10 cellular contexts compared by ENCODE assay signal in the genomic region with DNA sequence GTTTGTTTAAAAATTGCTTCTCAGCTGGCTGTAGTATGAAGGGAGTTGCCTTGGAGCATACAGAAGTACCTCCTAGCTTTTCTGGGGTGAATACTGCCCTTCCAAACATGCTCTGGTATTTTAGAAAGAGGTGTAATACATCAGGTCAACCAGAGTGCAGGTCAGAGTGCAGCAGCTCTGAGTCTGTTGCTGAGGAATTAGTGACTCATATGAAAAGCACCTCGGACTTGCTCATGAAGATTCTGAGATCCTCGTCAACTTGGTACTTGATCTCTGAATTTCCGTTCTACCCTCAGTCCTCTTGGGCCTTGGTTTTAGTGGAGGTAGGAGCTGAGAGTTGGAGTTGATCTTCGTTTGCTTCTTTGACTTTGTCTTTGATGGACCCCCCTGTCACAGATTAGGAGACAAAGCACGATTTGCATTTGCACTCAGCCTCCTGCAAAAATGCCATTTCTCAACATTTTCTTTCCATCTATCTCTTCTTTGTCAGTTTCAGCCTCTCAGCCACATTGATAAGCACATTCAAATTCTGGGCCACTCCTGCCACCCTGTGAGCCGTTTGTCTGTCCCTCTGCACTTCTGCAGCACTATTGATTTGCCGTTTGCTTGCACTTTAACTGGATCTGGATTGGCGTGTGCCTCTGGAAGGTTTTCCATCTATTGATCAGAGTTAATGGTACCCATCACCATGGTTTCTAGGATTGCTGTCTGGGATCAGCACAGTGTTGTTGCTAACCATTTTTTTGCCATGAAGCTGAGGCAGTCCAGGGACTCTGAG.
DNase-seq lines count a peak whose midpoint lies in the region; ATAC-seq and TF ChIP-seq lines count a peak whose summit lies in the region.
"Had no signal": no experiment of that assay in that cellular context is flagged by ENCODE, and none has a peak within 500 bp of the region (broad histone marks: within the 10 kb centered on the region; RNA-seq: fewer than 3 reads in every experiment).

No MANE protein-coding gene starts in this region.

- H3K27ac ChIP-seq in Panc1 (ENCODE audit: low read length): peak overlapping the region; percentile 99
- no peak overlapping the region for H3K27ac ChIP-seq in ascending aorta
- H3K27ac ChIP-seq: skin epidermis had no signal

- ATAC-seq in Panc1: peak; percentile 89
- ATAC-seq in esophagus mucosa: peak; percentile 82
- ATAC-seq in stimulated activated memory B cell treated with anti-CD40 and anti-IgM and Interleukin-4, amounts not matched to agents 10 μg/mL and 1 μg/mL and 100 μg/mL, for 72 hours: no peak

- no peaks in the 10 kb centered on the region for H3K36me3 Mint-ChIP-seq in Calu3 (ENCODE audit: insufficient read depth, unreplicated experiment)
- H3K36me3 Mint-ChIP-seq in neural crest cell (ENCODE audit: low read depth): peaks cover 3% of the 10 kb centered on the region
- H3K36me3 Mint-ChIP-seq in stimulated activated memory B cell treated with anti-CD40 and anti-IgM and Interleukin-4, amounts not matched to agents 10 μg/mL and 1 μg/mL and 100 μg/mL, for 72 hours: no peaks in the 10 kb centered on the region
- H3K36me3 Mint-ChIP-seq: activated naive CD4-positive, alpha-beta T cell treated with anti-CD3 and anti-CD28 coated beads, Interleukin-2, amount 50 U/mL, for 24 hours had no signal

- CTCF ChIA-PET in Calu3 (lab: Charles Lee) (interaction anchor here (0.8 to 1.5 kb wide), 4 partner anchors 9 to 81 kb away, joined by 3 to 4 read pairs (median 3); no protein-coding TSS in a partner anchor), Panc1 (lab: Charles Lee) (no interaction called here)

- intact Hi-C loops in Calu3 (cut with micrococcal nuclease; ENCODE audit: unreplicated experiment): loop anchor here (2.0 to 5.0 kb wide), 2 partner anchors 16 to 75 kb away; no protein-coding TSS in a partner anchor
- intact Hi-C loops in Panc1 (cut with micrococcal nuclease; ENCODE audit: unreplicated experiment): no loop called here
- intact Hi-C loops in ascending aorta (cut with DNase I): no loop called here

- H3K4me3 Mint-ChIP-seq in Calu3 (ENCODE audit: low read depth, unreplicated experiment) (peak overlapping the region; percentile 3), neural crest cell (no peak overlapping the region)
- H3K4me3 Mint-ChIP-seq in stimulated activated memory B cell treated with anti-CD40 and anti-IgM and Interleukin-4, amounts not matched to agents 10 μg/mL and 1 μg/mL and 100 μg/mL, for 72 hours: no peak overlapping the region
- H3K4me3 Mint-ChIP-seq: activated naive CD4-positive, alpha-beta T cell treated with anti-CD3 and anti-CD28 coated beads, Interleukin-2, amount 50 U/mL, for 24 hours had no signal

- H3K9me3 Mint-ChIP-seq in Calu3 (ENCODE audit: low read depth, unreplicated experiment) (no peaks in the 10 kb centered on the region), neural crest cell (peaks cover 5% of the 10 kb centered on the region)
- no peaks in the 10 kb centered on the region for H3K9me3 Mint-ChIP-seq in stimulated activated memory B cell treated with anti-CD40 and anti-IgM and Interleukin-4, amounts not matched to agents 10 μg/mL and 1 μg/mL and 100 μg/mL, for 72 hours
- H3K9me3 Mint-ChIP-seq: activated naive CD4-positive, alpha-beta T cell treated with anti-CD3 and anti-CD28 coated beads, Interleukin-2, amount 50 U/mL, for 24 hours had no signal

- H3K27me3 Mint-ChIP-seq in Calu3 (ENCODE audit: unreplicated experiment) (no peaks in the 10 kb centered on the region), neural crest cell (ENCODE audit: low read depth) (no peaks in the 10 kb centered on the region)
- H3K27me3 Mint-ChIP-seq in stimulated activated memory B cell treated with anti-CD40 and anti-IgM and Interleukin-4, amounts not matched to agents 10 μg/mL and 1 μg/mL and 100 μg/mL, for 72 hours: peaks cover 35% of the 10 kb centered on the region

- no peak for TF ChIP-seq CTCF in Calu3 (IDR thresholded peaks at IDR 0.05; ENCODE audit: unreplicated experiment)
- no peak for TF ChIP-seq CTCF in Panc1 (IDR thresholded peaks at IDR 0.05)
- TF ChIP-seq CTCF in neural crest cell (conservative IDR thresholded peaks at IDR 0.05): no peak
- TF ChIP-seq CTCF in ascending aorta (IDR thresholded peaks at IDR 0.05): no peak

- H3K4me1 ChIP-seq in Panc1 (ENCODE audit: control insufficient read depth, insufficient read depth, low read length): peaks cover 98% of the 10 kb centered on the region
- H3K4me1 ChIP-seq in ascending aorta: peaks cover 0 to 8% of the 10 kb centered on the region in 2 donors

- DNase-seq in Calu3 (peak; percentile 38), Panc1 (ENCODE audit: low read depth, low spot score) (peak; percentile 68), neural crest cell (ENCODE audit: low read depth, low spot score) (no peak), SKM-1 (lab: John Stamatoyannopoulos, UW; ENCODE audit: unreplicated experiment) (no peak), ascending aorta (ENCODE audit: low spot score in 2 of 2) (no peak)
- DNase-seq in activated CD8-positive, alpha-beta memory T cell treated with anti-CD3 and anti-CD28 coated beads, Interleukin-2, amount 50 U/mL, for 4 hours: no peak

- H3K4me1 Mint-ChIP-seq in Calu3 (ENCODE audit: low read depth, unreplicated experiment) (peaks cover 69% of the 10 kb centered on the region), neural crest cell (peaks cover 41% of the 10 kb centered on the region)
- no peaks in the 10 kb centered on the region for H3K4me1 Mint-ChIP-seq in stimulated activated memory B cell treated with anti-CD40 and anti-IgM and Interleukin-4, amounts not matched to agents 10 μg/mL and 1 μg/mL and 100 μg/mL, for 72 hours
- H3K4me1 Mint-ChIP-seq: activated naive CD4-positive, alpha-beta T cell treated with anti-CD3 and anti-CD28 coated beads, Interleukin-2, amount 50 U/mL, for 24 hours had no signal

- H3K9me3 ChIP-seq in Panc1 (ENCODE audit: control insufficient read depth, insufficient read depth, low read depth, low read length): no peaks in the 10 kb centered on the region
- no peaks in the 10 kb centered on the region for H3K9me3 ChIP-seq in ascending aorta

- in situ Hi-C loops in Panc1 (cut with HindIII; ENCODE audit: low pct_unique_long_range_greater_than_20kb, low sequenced_read_pairs): no loop called here

- H3K27ac Mint-ChIP-seq in Calu3 (ENCODE audit: unreplicated experiment) (peak overlapping the region; percentile 8), neural crest cell (ENCODE audit: unreplicated experiment) (peak overlapping the region; percentile 16)
- H3K27ac Mint-ChIP-seq in stimulated activated memory B cell treated with anti-CD40 and anti-IgM and Interleukin-4, amounts not matched to agents 10 μg/mL and 1 μg/mL and 100 μg/mL, for 72 hours: no peak overlapping the region
- H3K27ac Mint-ChIP-seq: activated naive CD4-positive, alpha-beta T cell treated with anti-CD3 and anti-CD28 coated beads, Interleukin-2, amount 50 U/mL, for 24 hours had no signal

- H3K36me3 ChIP-seq in Panc1 (ENCODE audit: control insufficient read depth, insufficient read depth, low read length): no peaks in the 10 kb centered on the region
- no peaks in the 10 kb centered on the region for H3K36me3 ChIP-seq in ascending aorta

- POLR2A ChIA-PET in Panc1 (lab: Charles Lee): no interaction called here

- BruUV-seq in Calu3 (replicated peaks; lab: Mats Ljungman, UMichigan) (no TSS peak), Panc1 (replicated peaks; lab: Mats Ljungman, UMichigan) (TSS peak; percentile 38)

- H3K4me3 ChIP-seq in Panc1 (ENCODE audit: low read depth in 2 of 2, low read length in 2 of 2): peak overlapping the region; percentile 5 to 12; a peak in 3 of 4 replicates
- no peak overlapping the region for H3K4me3 ChIP-seq in ascending aorta
- H3K4me3 ChIP-seq: skin epidermis had no signal

- H3K27me3 ChIP-seq in Panc1 (ENCODE audit: control insufficient read depth, insufficient read depth, low read length) (no peaks in the 10 kb centered on the region), ascending aorta (no peaks in the 10 kb centered on the region)

Comparison
In these comparisons a context has a peak if more than half of its experiments do, and no peak if none do; other contexts are left out.
1. DNase-seq: peak in Calu3 (single experiment) and Panc1 (single experiment); none in neural crest cell (single experiment), SKM-1 (single experiment), ascending aorta (0 of 2) and activated CD8-positive, alpha-beta memory T cell treated with anti-CD3 and anti-CD28 coated beads, Interleukin-2, amount 50 U/mL, for 4 hours (single experiment).
2. H3K4me3 ChIP-seq: peak in Panc1 (2 of 2); none in ascending aorta (0 of 2).